Comparison of ENCODE assay signal across 8 cellular contexts in the genomic region with DNA sequence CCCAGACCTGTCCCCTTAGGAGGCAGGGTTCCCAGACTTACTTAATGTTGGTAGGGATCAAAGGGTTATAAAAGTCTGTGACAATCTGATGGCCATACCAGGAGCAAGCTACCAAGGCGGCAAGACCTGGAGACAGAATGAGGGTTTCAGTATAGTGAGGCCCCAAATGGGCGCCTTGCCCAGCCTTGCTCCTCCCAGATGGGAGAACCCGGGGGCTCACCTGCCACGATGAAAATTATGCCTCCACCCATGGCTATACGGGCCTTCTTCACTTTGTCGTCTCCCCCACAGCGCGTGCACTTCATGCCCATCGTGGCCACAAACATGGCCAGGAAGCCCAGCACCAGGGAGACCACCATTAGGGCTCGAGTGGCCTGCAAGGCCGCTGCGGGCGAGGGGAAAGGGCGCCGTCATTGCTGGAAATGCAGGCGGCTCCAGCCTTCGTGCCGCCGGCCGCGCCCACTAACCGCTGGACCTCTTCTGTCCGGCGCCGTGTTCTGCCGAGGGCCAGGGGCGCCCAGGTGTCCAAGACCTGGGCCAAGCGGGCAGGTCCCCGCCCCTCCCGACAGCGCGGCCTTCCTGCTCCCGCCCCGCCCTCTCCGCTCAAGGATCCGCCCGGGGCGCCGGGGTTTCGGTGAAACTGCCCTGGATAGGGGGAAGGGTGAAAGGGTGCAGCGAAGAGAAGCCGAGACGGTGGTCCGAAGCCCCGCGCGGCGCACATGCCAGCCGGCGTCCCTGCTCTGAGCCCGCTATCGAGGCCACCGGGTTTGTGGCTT. TPM values are rescaled to one million over a fixed set of nuclear protein-coding genes. Genes with fewer than 3 reads are reported as not detected.
DNase-seq lines count a peak whose midpoint lies in the region; ATAC-seq, FAIRE-seq and TF ChIP-seq lines count a peak whose summit lies in the region.

No MANE protein-coding gene starts in this region.

- no peak for TF ChIP-seq CTCF in Caco-2 (IDR thresholded peaks at IDR 0.05; ENCODE audit: insufficient read depth in 1 of 2, low read depth in 1 of 2, low read length in 1 of 2, severe bottlenecking in 1 of 2, unreplicated experiment in 1 of 2)
- TF ChIP-seq CTCF in K562 (IDR thresholded peaks at IDR 0.05 in 2 of 3, conservative IDR thresholded peaks at IDR 0.05 in 1 of 3; ENCODE audit: insufficient read depth in 2 of 3, low read depth in 1 of 3, low read length in 3 of 3): no peak

- H3K27ac ChIP-seq in K562 (ENCODE audit: extremely low read depth, low read depth, low read length): no peak overlapping the region

- H3K36me3 Mint-ChIP-seq in Caco-2 (ENCODE audit: insufficient read depth, unreplicated experiment): peaks cover 78% of the 10 kb centered on the region
- H3K36me3 Mint-ChIP-seq in stimulated activated memory B cell treated with anti-CD40 and anti-IgM and Interleukin-4, amounts not matched to agents 10 μg/mL and 1 μg/mL and 100 μg/mL, for 72 hours: peaks cover 16% of the 10 kb centered on the region

- in situ Hi-C loops in K562 (cut with MboI): no loop called here

- intact Hi-C loops in Caco-2 (cut with micrococcal nuclease; ENCODE audit: unreplicated experiment): no loop called here
- intact Hi-C loops in K562 (cut with micrococcal nuclease): no loop called here

- no peak overlapping the region for H2AFZ ChIP-seq in K562 (ENCODE audit: low read depth, low read length)

- H3K4me3 ChIP-seq in Caco-2 (ENCODE audit: low read depth, low read length): peak overlapping the region; percentile 98
- no peak overlapping the region for H3K4me3 ChIP-seq in K562

- H3K4me2 ChIP-seq in K562 (ENCODE audit: insufficient read depth, low read length): no peak overlapping the region

- peaks cover 26% of the 10 kb centered on the region for H3K4me1 ChIP-seq in Caco-2
- H3K4me1 ChIP-seq in K562 (replicated peaks in 1 of 2; ENCODE audit: control insufficient read depth in 2 of 2, insufficient read depth in 2 of 2, low read length in 2 of 2): peaks cover 10 to 35% of the 10 kb centered on the region in 2 experiments; a peak in 4 of 5 replicates

- no peaks in the 10 kb centered on the region for H3K27me3 ChIP-seq in Caco-2 (replicated peaks; ENCODE audit: control insufficient read depth, insufficient read depth, low read length)
- H3K27me3 ChIP-seq in K562 (ENCODE audit: control insufficient read depth in 2 of 2, insufficient read depth in 2 of 2, low read length in 2 of 2): no peaks in the 10 kb centered on the region

- 96% methylated on average over 17 of the region's 53 CpGs for whole genome bisulfite sequencing in K562 (ENCODE audit: insufficient coverage, low coverage, missing lambda C conversion rate)

- H3K4me3 Mint-ChIP-seq in Caco-2 (ENCODE audit: unreplicated experiment): peak overlapping the region; percentile 99
- H3K4me3 Mint-ChIP-seq in stimulated activated memory B cell treated with anti-CD40 and anti-IgM and Interleukin-4, amounts not matched to agents 10 μg/mL and 1 μg/mL and 100 μg/mL, for 72 hours: peak overlapping the region; percentile 72

- no peak for TF ChIP-seq RAD21 in K562 (CRISPR knock-in tag; conservative IDR thresholded peaks at IDR 0.05 in 1 of 2, IDR thresholded peaks at IDR 0.05 in 1 of 2)

- POLR2A ChIA-PET in Caco-2 (lab: Charles Lee): interaction anchor here (0.8 kb wide), 1 partner anchor 46 kb away, joined by 7 read pairs; no protein-coding TSS in a partner anchor
- POLR2A ChIA-PET in K562 (lab: Yijun Ruan, JAX): interaction anchor here (1.3 kb wide), 1 partner anchor 9 kb away, joined by 4 read pairs; the partner anchor contains the start of gene CTDNEP1

- H3K4me1 Mint-ChIP-seq in Caco-2 (ENCODE audit: low read depth, unreplicated experiment): peaks cover 9% of the 10 kb centered on the region
- peaks cover 26% of the 10 kb centered on the region for H3K4me1 Mint-ChIP-seq in stimulated activated memory B cell treated with anti-CD40 and anti-IgM and Interleukin-4, amounts not matched to agents 10 μg/mL and 1 μg/mL and 100 μg/mL, for 72 hours

- no peaks in the 10 kb centered on the region for H3K27me3 Mint-ChIP-seq in Caco-2 (ENCODE audit: insufficient read depth, unreplicated experiment)
- H3K27me3 Mint-ChIP-seq in stimulated activated memory B cell treated with anti-CD40 and anti-IgM and Interleukin-4, amounts not matched to agents 10 μg/mL and 1 μg/mL and 100 μg/mL, for 72 hours: peaks cover 24% of the 10 kb centered on the region

- H3K36me3 ChIP-seq in Caco-2 (ENCODE audit: control insufficient read depth, insufficient read depth, low read length) (peaks cover 2% of the 10 kb centered on the region), K562 (ENCODE audit: control insufficient read depth, insufficient read depth, low read length) (peaks cover 43% of the 10 kb centered on the region; the same call in 2 of the 3 replicates)

- no peaks in the 10 kb centered on the region for H3K9me3 ChIP-seq in Caco-2
- H3K9me3 ChIP-seq in K562 (replicated peaks; ENCODE audit: control insufficient read depth, insufficient read depth, low read depth, low read length): no peaks in the 10 kb centered on the region

- peak; percentile 77 to 83 for DNase-seq in Caco-2
- peak; percentile 66 for DNase-seq in LoVo (ENCODE audit: low spot score)
- no peak for DNase-seq in K562 (ENCODE audit: extremely low read depth in 1 of 4, low spot score in 3 of 4)
- DNase-seq in islet precursor cell: peak; percentile 93
- DNase-seq in ureter (ENCODE audit: low spot score): no peak

- no peaks in the 10 kb centered on the region for H3K79me2 ChIP-seq in K562 (ENCODE audit: control insufficient read depth, insufficient read depth, low read length)

- peak overlapping the region; percentile 97 for H3K27ac Mint-ChIP-seq in Caco-2 (ENCODE audit: unreplicated experiment)
- H3K27ac Mint-ChIP-seq in stimulated activated memory B cell treated with anti-CD40 and anti-IgM and Interleukin-4, amounts not matched to agents 10 μg/mL and 1 μg/mL and 100 μg/mL, for 72 hours: peak overlapping the region; percentile 63

- TF ChIP-seq EP300 in K562 (IDR thresholded peaks at IDR 0.05; ENCODE audit: low read length): no peak

- no TSS peak for BruUV-seq in Caco-2 (replicated peaks; lab: Mats Ljungman, UMichigan)
- BruUV-seq in K562 (replicated peaks; lab: Mats Ljungman, UMichigan): no TSS peak

- H3K9ac ChIP-seq in K562 (ENCODE audit: insufficient read depth in 1 of 2, low read depth in 2 of 2, low read length in 2 of 2): no peak overlapping the region; a peak in 1 of 4 replicates

- CTCF ChIA-PET in Caco-2 (lab: Charles Lee) (no interaction called here), K562 (lab: Yijun Ruan, JAX; ENCODE audit: low intra/inter-chr PET ratio) (no interaction called here)

- no peaks in the 10 kb centered on the region for H4K20me1 ChIP-seq in K562 (replicated peaks; ENCODE audit: control insufficient read depth, insufficient read depth, low read length)

- FAIRE-seq in K562 (lab: Jason Lieb, UNC): no peak

- peak; percentile 42; the same call in 1 of the 2 replicates for TF ChIP-seq POLR2A in K562 (conservative IDR thresholded peaks at IDR 0.05)

- no peak for ATAC-seq in K562
- peak; percentile 68 for ATAC-seq in stimulated activated memory B cell treated with anti-CD40 and anti-IgM and Interleukin-4, amounts not matched to agents 10 μg/mL and 1 μg/mL and 100 μg/mL, for 72 hours
- ATAC-seq in GM21381 (IDR thresholded peaks at IDR 0.05; ENCODE audit: unreplicated experiment): no peak
- ATAC-seq in HG02642 (IDR thresholded peaks at IDR 0.05; ENCODE audit: poor library complexity, unreplicated experiment): no peak

- no peaks in the 10 kb centered on the region for H3K9me1 ChIP-seq in K562 (ENCODE audit: control insufficient read depth, insufficient read depth, low read length)

- H3K9me3 Mint-ChIP-seq in Caco-2 (ENCODE audit: unreplicated experiment): no peaks in the 10 kb centered on the region
- no peaks in the 10 kb centered on the region for H3K9me3 Mint-ChIP-seq in stimulated activated memory B cell treated with anti-CD40 and anti-IgM and Interleukin-4, amounts not matched to agents 10 μg/mL and 1 μg/mL and 100 μg/mL, for 72 hours

RNA-seq across cellular contexts. Expression of gene CLDN7, which starts 1.5 kb away (rescaled TPM):
- total RNA-seq in Caco-2 (2022) (111 and 115 TPM in 2 replicates), K562 (2014; rRNA removed) (6.7 and 10.4 TPM in 2 replicates), K562 (2014; rRNA removed; fragmentation: Illumina TruSeq; extraction: Trizol) (2.4 and 3.2 TPM in 2 replicates), K562 (2015; rRNA removed; fragmentation: Illumina TruSeq; extraction: Trizol) (5.4 and 6.8 TPM in 2 replicates), K562 (2021) (9.1 and 13.7 TPM in 2 replicates), ureter (157 TPM)
- 19.6 and 42.6 TPM in 2 replicates for total RNA-seq in K562 (2011; cell fraction: chromatin; rRNA removed; ENCODE audit: low replicate concordance)
- 35.5 and 39.7 TPM in 2 replicates for total RNA-seq in K562 (2011; cell fraction: nucleolus; rRNA removed)
- total RNA-seq in K562 (2011; cell fraction: nucleoplasm; rRNA removed): 20.2 and 25.8 TPM in 2 replicates
- polyA plus RNA-seq in K562 (2011; rRNA removed) (9.9 and 14.2 TPM in 2 replicates), K562 (2014; fragmentation: Illumina TruSeq; extraction: Trizol) (7.6 and 11.1 TPM in 2 replicates), K562 (2014; fragmentation: Nextera tagmentation; extraction: Ambion mirVana) (1 to 10 TPM; 2.2 to 4.0 TPM), K562 (2014; rRNA removed) (14.5 and 15.6 TPM in 2 replicates)
- polyA plus RNA-seq in K562 (2011; cell fraction: cytosol; rRNA removed): 15.6 and 18.1 TPM in 2 replicates
- 65.6 and 71.0 TPM in 2 replicates for polyA plus RNA-seq in K562 (2011; cell fraction: nucleus; rRNA removed)
- polyA plus RNA-seq in K562 (2012): 10.1 and 20.8 TPM in 2 replicates
- polyA minus RNA-seq in K562 (2011; rRNA and poly(A)+ RNA removed): 4.0 and 4.2 TPM in 2 replicates
- 1.8 and 3.0 TPM in 2 replicates for polyA minus RNA-seq in K562 (2011; cell fraction: cytosol; rRNA and poly(A)+ RNA removed)
- 6.5 and 6.6 TPM in 2 replicates for polyA minus RNA-seq in K562 (2011; cell fraction: nucleus; rRNA and poly(A)+ RNA removed)

RNA-seq across cellular contexts. Expression of gene ELP5, which starts 8.8 kb away (rescaled TPM):
- 43.2 and 43.3 TPM in 2 replicates for total RNA-seq in Caco-2 (2022)
- total RNA-seq in K562 (2011; cell fraction: chromatin; rRNA removed; ENCODE audit: low replicate concordance): 28.4 and 69.3 TPM in 2 replicates
- total RNA-seq in K562 (2011; cell fraction: nucleolus; rRNA removed): 49.4 and 51.6 TPM in 2 replicates
- 43.8 and 45.5 TPM in 2 replicates for total RNA-seq in K562 (2011; cell fraction: nucleoplasm; rRNA removed)
- 52.9 and 65.1 TPM in 2 replicates for total RNA-seq in K562 (2014; rRNA removed)
- total RNA-seq in K562 (2014; rRNA removed; fragmentation: Illumina TruSeq; extraction: Trizol): 25.5 and 25.7 TPM in 2 replicates
- 36.6 and 38.1 TPM in 2 replicates for total RNA-seq in K562 (2015; rRNA removed; fragmentation: Illumina TruSeq; extraction: Trizol)
- total RNA-seq in K562 (2021): 61.1 and 61.4 TPM in 2 replicates
- 41.1 and 45.5 TPM in 2 replicates for polyA plus RNA-seq in K562 (2011; rRNA removed)
- 72.7 and 84.6 TPM in 2 replicates for polyA plus RNA-seq in K562 (2011; cell fraction: cytosol; rRNA removed)
- polyA plus RNA-seq in K562 (2011; cell fraction: nucleus; rRNA removed): 74.5 and 78.4 TPM in 2 replicates
- polyA plus RNA-seq in K562 (2012): 54.2 and 70.9 TPM in 2 replicates
- polyA plus RNA-seq in K562 (2014; fragmentation: Illumina TruSeq; extraction: Trizol): 67.2 and 72.9 TPM in 2 replicates
- polyA plus RNA-seq in K562 (2014; fragmentation: Nextera tagmentation; extraction: Ambion mirVana): 10 to 100 TPM; 48.8 to 77.9 TPM
- 72.9 and 90.0 TPM in 2 replicates for polyA plus RNA-seq in K562 (2014; rRNA removed)
- 21.2 and 32.3 TPM in 2 replicates for polyA minus RNA-seq in K562 (2011; rRNA and poly(A)+ RNA removed)
- 21.1 and 28.9 TPM in 2 replicates for polyA minus RNA-seq in K562 (2011; cell fraction: cytosol; rRNA and poly(A)+ RNA removed)
- polyA minus RNA-seq in K562 (2011; cell fraction: nucleus; rRNA and poly(A)+ RNA removed): 13.3 and 18.7 TPM in 2 replicates
- 46.3 TPM for total RNA-seq in ureter

RNA-seq across cellular contexts. Expression of gene CTDNEP1, which starts 9.3 kb away (rescaled TPM):
- 68.6 and 71.1 TPM in 2 replicates for total RNA-seq in Caco-2 (2022)
- total RNA-seq in K562 (2011; cell fraction: chromatin; rRNA removed; ENCODE audit: low replicate concordance): 89.9 and 155 TPM in 2 replicates
- total RNA-seq in K562 (2011; cell fraction: nucleolus; rRNA removed): 115 and 117 TPM in 2 replicates
- 129 and 140 TPM in 2 replicates for total RNA-seq in K562 (2011; cell fraction: nucleoplasm; rRNA removed)
- total RNA-seq in K562 (2014; rRNA removed): 28.5 and 34.9 TPM in 2 replicates
- total RNA-seq in K562 (2014; rRNA removed; fragmentation: Illumina TruSeq; extraction: Trizol): 16.6 and 17.8 TPM in 2 replicates
- total RNA-seq in K562 (2015; rRNA removed; fragmentation: Illumina TruSeq; extraction: Trizol): 22.4 and 23.0 TPM in 2 replicates
- 98.9 and 102 TPM in 2 replicates for total RNA-seq in K562 (2021)
- 61.4 and 81.4 TPM in 2 replicates for polyA plus RNA-seq in K562 (2011; rRNA removed)
- polyA plus RNA-seq in K562 (2011; cell fraction: cytosol; rRNA removed): 88.4 and 90.5 TPM in 2 replicates
- polyA plus RNA-seq in K562 (2011; cell fraction: nucleus; rRNA removed): 93.5 and 104 TPM in 2 replicates
- polyA plus RNA-seq in K562 (2012): 107 and 141 TPM in 2 replicates
- polyA plus RNA-seq in K562 (2014; fragmentation: Illumina TruSeq; extraction: Trizol): 146 and 150 TPM in 2 replicates
- polyA plus RNA-seq in K562 (2014; fragmentation: Nextera tagmentation; extraction: Ambion mirVana): 10 to 100 TPM; 10.7 to 13.0 TPM
- polyA plus RNA-seq in K562 (2014; rRNA removed): 64.6 and 74.6 TPM in 2 replicates
- polyA minus RNA-seq in K562 (2011; rRNA and poly(A)+ RNA removed): 48.9 and 53.2 TPM in 2 replicates
- 64.0 and 77.7 TPM in 2 replicates for polyA minus RNA-seq in K562 (2011; cell fraction: cytosol; rRNA and poly(A)+ RNA removed)
- 18.8 and 38.0 TPM in 2 replicates for polyA minus RNA-seq in K562 (2011; cell fraction: nucleus; rRNA and poly(A)+ RNA removed)
- 116 TPM for total RNA-seq in ureter

RNA-seq across cellular contexts. Expression of gene GABARAP, which starts 18.5 kb away (rescaled TPM):
- total RNA-seq in Caco-2 (2022) (129 and 140 TPM in 2 replicates), K562 (2014; rRNA removed) (47.5 and 75.8 TPM in 2 replicates), K562 (2014; rRNA removed; fragmentation: Illumina TruSeq; extraction: Trizol) (104 and 117 TPM in 2 replicates), K562 (2015; rRNA removed; fragmentation: Illumina TruSeq; extraction: Trizol) (114 TPM in 2 replicates), K562 (2021) (152 and 155 TPM in 2 replicates), ureter (453 TPM)
- 24.6 and 29.6 TPM in 2 replicates for total RNA-seq in K562 (2011; cell fraction: chromatin; rRNA removed; ENCODE audit: low replicate concordance)
- 22.9 and 27.7 TPM in 2 replicates for total RNA-seq in K562 (2011; cell fraction: nucleolus; rRNA removed)
- total RNA-seq in K562 (2011; cell fraction: nucleoplasm; rRNA removed): 36.2 and 50.7 TPM in 2 replicates
- polyA plus RNA-seq in K562 (2011; rRNA removed) (152 and 170 TPM in 2 replicates), K562 (2014; fragmentation: Illumina TruSeq; extraction: Trizol) (309 and 373 TPM in 2 replicates), K562 (2014; fragmentation: Nextera tagmentation; extraction: Ambion mirVana) (100 to 1,000 TPM; 246 to 279 TPM), K562 (2014; rRNA removed) (130 and 135 TPM in 2 replicates)
- 165 and 263 TPM in 2 replicates for polyA plus RNA-seq in K562 (2011; cell fraction: cytosol; rRNA removed)
- polyA plus RNA-seq in K562 (2011; cell fraction: nucleus; rRNA removed): 57.4 and 88.4 TPM in 2 replicates
- 192 and 504 TPM in 2 replicates for polyA plus RNA-seq in K562 (2012)
- polyA minus RNA-seq in K562 (2011; rRNA and poly(A)+ RNA removed): 102 and 103 TPM in 2 replicates
- 54.3 and 65.2 TPM in 2 replicates for polyA minus RNA-seq in K562 (2011; cell fraction: cytosol; rRNA and poly(A)+ RNA removed)
- polyA minus RNA-seq in K562 (2011; cell fraction: nucleus; rRNA and poly(A)+ RNA removed): 10.8 and 28.3 TPM in 2 replicates

RNA-seq across cellular contexts. Expression of gene SLC2A4, which starts 20.7 kb away (rescaled TPM):
- 0.35 and 0.88 TPM in 2 replicates for total RNA-seq in Caco-2 (2022)
- 3.8 and 10.8 TPM in 2 replicates for total RNA-seq in K562 (2011; cell fraction: chromatin; rRNA removed; ENCODE audit: low replicate concordance)
- 9.5 and 9.9 TPM in 2 replicates for total RNA-seq in K562 (2011; cell fraction: nucleolus; rRNA removed)
- total RNA-seq in K562 (2011; cell fraction: nucleoplasm; rRNA removed): 6.2 and 7.4 TPM in 2 replicates
- 1.8 and 2.5 TPM in 2 replicates for total RNA-seq in K562 (2014; rRNA removed)
- total RNA-seq in K562 (2014; rRNA removed; fragmentation: Illumina TruSeq; extraction: Trizol): 0.80 and 0.89 TPM in 2 replicates
- 0.57 and 0.83 TPM in 2 replicates for total RNA-seq in K562 (2015; rRNA removed; fragmentation: Illumina TruSeq; extraction: Trizol)
- 3.4 and 3.5 TPM in 2 replicates for total RNA-seq in K562 (2021)
- 0.74 and 1.6 TPM in 2 replicates for polyA plus RNA-seq in K562 (2011; rRNA removed)
- polyA plus RNA-seq in K562 (2011; cell fraction: cytosol; rRNA removed): 1.6 and 2.5 TPM in 2 replicates
- 7.2 and 7.5 TPM in 2 replicates for polyA plus RNA-seq in K562 (2011; cell fraction: nucleus; rRNA removed)
- polyA plus RNA-seq in K562 (2012): 0.54 and 0.90 TPM in 2 replicates
- 1.8 and 1.9 TPM in 2 replicates for polyA plus RNA-seq in K562 (2014; fragmentation: Illumina TruSeq; extraction: Trizol)
- 1 to 10 TPM; 1.0 to 1.6 TPM for polyA plus RNA-seq in K562 (2014; fragmentation: Nextera tagmentation; extraction: Ambion mirVana)
- 1.5 and 2.6 TPM in 2 replicates for polyA plus RNA-seq in K562 (2014; rRNA removed)
- 0.88 and 0.99 TPM in 2 replicates for polyA minus RNA-seq in K562 (2011; rRNA and poly(A)+ RNA removed)
- 1.0 and 1.5 TPM in 2 replicates for polyA minus RNA-seq in K562 (2011; cell fraction: cytosol; rRNA and poly(A)+ RNA removed)
- polyA minus RNA-seq in K562 (2011; cell fraction: nucleus; rRNA and poly(A)+ RNA removed): 2.8 and 3.2 TPM in 2 replicates
- 11.2 TPM for total RNA-seq in ureter

Comparison
In these comparisons a context has a peak if more than half of its experiments do, and no peak if none do; other contexts are left out.
1. DNase-seq: peak in Caco-2 (2 of 2), LoVo (single experiment) and islet precursor cell (single experiment); none in K562 (0 of 4) and ureter (single experiment).